ENCODE assay signal across 14 cellular contexts in genomic region chr12:93177208-93178153, GRCh38.
A peak's percentile ranks its signal among the peaks of the same experiment; 100 is the strongest.
DNase-seq lines count a peak whose midpoint lies in the region; ATAC-seq, FAIRE-seq and TF ChIP-seq lines count a peak whose summit lies in the region.
"Had no signal": no experiment of that assay in that cellular context is flagged by ENCODE, and none has a peak within 500 bp of the region (broad histone marks: within the 10 kb centered on the region; RNA-seq: fewer than 3 reads in every experiment).

No MANE protein-coding gene starts in this region.

- H3K4me3 Mint-ChIP-seq in T-cell, result no peak overlapping the region
- H3K4me3 Mint-ChIP-seq: CD14-positive monocyte; stimulated activated naive CD8-positive, alpha-beta T cell treated with anti-CD3 and anti-CD28 coated beads, Interleukin-15, Interleukin-2, amounts not matched to agents 100 ng/mL and 50 ng/mL, for 24 hours had no signal

- CTCF ChIA-PET in T-cell (lab: Charles Lee), result interaction anchor here in 1 of 2 donors (0.6 kb wide), 1 partner anchor 554 kb away, joined by 7 read pairs; no protein-coding TSS in a partner anchor

- POLR2A ChIA-PET in T-cell (lab: Charles Lee), result no interaction called here

- H3K4me1 ChIP-seq in right cardiac atrium (ENCODE audit: control insufficient read depth, insufficient read depth, low read length) (peaks cover 12% of the 10 kb centered on the region), small intestine (ENCODE audit: control insufficient read depth in 2 of 2, insufficient read depth in 1 of 2, low read depth in 1 of 2, low read length in 1 of 2) (peaks cover 0 to 6% of the 10 kb centered on the region in 2 donors)

- no peak overlapping the region for H3K27ac Mint-ChIP-seq in T-cell
- H3K27ac Mint-ChIP-seq: stimulated activated naive CD8-positive, alpha-beta T cell treated with anti-CD3 and anti-CD28 coated beads, Interleukin-15, Interleukin-2, amounts not matched to agents 100 ng/mL and 50 ng/mL, for 24 hours had no signal

- H3K4me1 Mint-ChIP-seq in T-cell, result peaks cover 0 to 12% (median 2%) of the 10 kb centered on the region in 3 donors

- H3K9me3 Mint-ChIP-seq in T-cell, result no peaks in the 10 kb centered on the region
- H3K9me3 Mint-ChIP-seq: CD14-positive monocyte; stimulated activated naive CD8-positive, alpha-beta T cell treated with anti-CD3 and anti-CD28 coated beads, Interleukin-15, Interleukin-2, amounts not matched to agents 100 ng/mL and 50 ng/mL, for 24 hours had no signal

- intact Hi-C loops in right cardiac atrium (cut with DNase I), result no loop called here

- H3K9me3 ChIP-seq in right cardiac atrium (ENCODE audit: control insufficient read depth, low read length), result no peaks in the 10 kb centered on the region
- H3K9me3 ChIP-seq in small intestine (ENCODE audit: control insufficient read depth, low read depth), result no peaks in the 10 kb centered on the region
- H3K9me3 ChIP-seq in WERI-Rb-1 (ENCODE audit: severe bottlenecking), result peaks cover 8% of the 10 kb centered on the region

- TF ChIP-seq CTCF in WERI-Rb-1 (IDR thresholded peaks at IDR 0.05; ENCODE audit: low read depth, low read length), result no peak

- H3K27me3 ChIP-seq in right cardiac atrium (ENCODE audit: control insufficient read depth, insufficient read depth), result no peaks in the 10 kb centered on the region
- H3K27me3 ChIP-seq in small intestine (ENCODE audit: control insufficient read depth in 2 of 2, insufficient read depth in 2 of 2, low read length in 2 of 2), result no peaks in the 10 kb centered on the region
- no peaks in the 10 kb centered on the region for H3K27me3 ChIP-seq in WERI-Rb-1 (ENCODE audit: insufficient read depth, low read depth, severe bottlenecking)

- no peaks in the 10 kb centered on the region for H3K27me3 Mint-ChIP-seq in T-cell
- H3K27me3 Mint-ChIP-seq: stimulated activated naive CD8-positive, alpha-beta T cell treated with anti-CD3 and anti-CD28 coated beads, Interleukin-15, Interleukin-2, amounts not matched to agents 100 ng/mL and 50 ng/mL, for 24 hours had no signal

- DNase-seq in M059J (ENCODE audit: low read depth) (peak; percentile 54), astrocyte of the hippocampus (ENCODE audit: low read depth, low spot score) (peak; percentile 36), right cardiac atrium (no peak), small intestine (peak; percentile 66), caudate nucleus (lab: John Stamatoyannopoulos, UW) (no peak), WERI-Rb-1 (no peak), T-cell (no peak), AG08396 (ENCODE audit: low spot score) (no peak)
- DNase-seq: activated CD4-positive, alpha-beta T cell treated with anti-CD3 and anti-CD28 coated beads for 4 hours; KG1; NCI-H1694 treated with DMSO at 0.1 percent for 48 hours; stimulated activated CD4-positive, alpha-beta T cell treated with anti-CD3 and anti-CD28 coated beads, Interleukin-4, amount 100 ng/mL, for 1 hour had no signal

- no peaks in the 10 kb centered on the region for H3K36me3 Mint-ChIP-seq in T-cell
- H3K36me3 Mint-ChIP-seq: CD14-positive monocyte had no signal

- no peak for FAIRE-seq in small intestine (lab: Jason Lieb, UNC)

- WGBS in right cardiac atrium, result 61% methylated on average over 9 of the region's 9 CpGs
- WGBS in small intestine, 3 donors, result 24 to 69% (median 44%) methylated on average over 9 of the region's 9 CpGs

- H3K27ac ChIP-seq in right cardiac atrium (ENCODE audit: low read length), result peak overlapping the region; percentile 61
- H3K27ac ChIP-seq in small intestine (ENCODE audit: low read depth in 1 of 2, low read length in 1 of 2), result peak overlapping the region in 1 of 2 donors; percentile 59
- H3K27ac ChIP-seq in caudate nucleus (ENCODE audit: low read depth, low read length), result no peak overlapping the region
- H3K27ac ChIP-seq in WERI-Rb-1, result no peak overlapping the region

- ATAC-seq in right cardiac atrium (no peak), T-cell (replicated peaks in 1 of 4) (no peak)

- H3K4me3 ChIP-seq in right cardiac atrium (ENCODE audit: low read length) (no peak overlapping the region), small intestine (ENCODE audit: low read depth in 1 of 2, low read length in 2 of 2) (no peak overlapping the region), WERI-Rb-1 (ENCODE audit: low read depth, low read length) (no peak overlapping the region)

- H3K36me3 ChIP-seq in small intestine (ENCODE audit: control insufficient read depth in 2 of 2, insufficient read depth in 2 of 2, low read length in 2 of 2) (no peaks in the 10 kb centered on the region), WERI-Rb-1 (no peaks in the 10 kb centered on the region)

Comparison
In these comparisons a context has a peak if more than half of its experiments do, and no peak if none do; other contexts are left out.
1. DNase-seq: peak in M059J (single experiment), astrocyte of the hippocampus (single experiment) and small intestine (single experiment); none in right cardiac atrium (0 of 3), caudate nucleus (0 of 61), WERI-Rb-1 (single experiment), T-cell (0 of 34) and AG08396 (single experiment).